24 cellular contexts compared by ENCODE assay signal in the genomic region with DNA sequence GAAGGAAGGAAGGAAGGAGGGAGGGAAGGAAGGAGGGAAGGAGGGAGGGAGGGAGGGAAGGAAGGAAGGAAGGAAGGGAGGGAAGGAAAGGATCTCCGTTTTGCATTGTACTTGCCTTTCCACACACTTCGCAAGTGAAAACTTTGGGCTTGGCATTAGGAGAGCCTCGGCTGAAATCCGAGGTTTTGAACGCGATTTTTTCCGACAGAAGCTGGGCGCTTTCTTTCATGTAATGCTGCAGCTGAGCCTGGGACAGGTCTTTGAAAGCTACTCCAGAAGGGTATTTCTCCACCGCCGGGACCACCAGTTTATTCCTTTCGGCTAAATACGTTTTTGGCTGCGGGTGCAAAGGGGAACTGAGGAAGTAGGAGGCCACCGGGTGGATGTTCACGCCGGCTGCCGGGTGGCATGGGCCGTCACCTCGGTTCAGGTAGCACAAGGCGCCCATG. TPM values are rescaled to one million over a fixed set of nuclear protein-coding genes. Genes with fewer than 3 reads are reported as not detected.
DNase-seq lines count a peak whose midpoint lies in the region; ATAC-seq, FAIRE-seq and TF ChIP-seq lines count a peak whose summit lies in the region.
"Had no signal": no experiment of that assay in that cellular context is flagged by ENCODE, and none has a peak within 500 bp of the region (broad histone marks: within the 10 kb centered on the region; RNA-seq: fewer than 3 reads in every experiment).

No MANE protein-coding gene starts in this region.

- no peaks in the 10 kb centered on the region for H3K79me1 ChIP-seq in H9 (ENCODE audit: insufficient read depth, low read depth, low read length, poor library complexity, severe bottlenecking)

- H2BK5ac ChIP-seq in H9 (ENCODE audit: insufficient read length, low read length) = no peak overlapping the region

- H3K14ac ChIP-seq in H9 (ENCODE audit: insufficient read depth, low read length) = no peak overlapping the region; the same call in 1 of the 2 replicates

- H3K79me2 ChIP-seq in H9 (ENCODE audit: insufficient read depth, low read length) = no peaks in the 10 kb centered on the region

- H3K9ac ChIP-seq in H9 (ENCODE audit: extremely low read depth, insufficient read length, low read length) (no peak overlapping the region), endodermal cell (ENCODE audit: extremely low read depth, low read length, poor library complexity, severe bottlenecking) (no peak overlapping the region)
- H3K9ac ChIP-seq: GM23248 had no signal

- no peak overlapping the region for H2BK120ac ChIP-seq in H9 (ENCODE audit: low read depth, low read length, poor library complexity, severe bottlenecking)

- H3K36me3 Mint-ChIP-seq in H9 (ENCODE audit: insufficient read depth in 1 of 3, low read depth in 3 of 3) (peaks cover 19 to 70% (median 32%) of the 10 kb centered on the region in 3 experiments), endodermal cell (ENCODE audit: low read depth) (no peaks in the 10 kb centered on the region)
- H3K36me3 Mint-ChIP-seq: activated CD4-positive, alpha-beta memory T cell treated with anti-CD3 and anti-CD28 coated beads for 36 hours had no signal

- H3K4me1 ChIP-seq in H9 (ENCODE audit: insufficient read depth, low read length) = peaks cover 3% of the 10 kb centered on the region; the same call in 1 of the 2 replicates
- H3K4me1 ChIP-seq in endodermal cell (ENCODE audit: control insufficient read depth, insufficient read depth, low read length) = no peaks in the 10 kb centered on the region
- peaks cover 35% of the 10 kb centered on the region for H3K4me1 ChIP-seq in neuron (ENCODE audit: insufficient read depth, low read length)
- H3K4me1 ChIP-seq in right atrium auricular region = peaks cover 0 to 47% of the 10 kb centered on the region in 2 donors
- H3K4me1 ChIP-seq: SJSA1 had no signal

- H2BK20ac ChIP-seq in H9 (ENCODE audit: low read depth, low read length, poor library complexity, severe bottlenecking) = no peak overlapping the region

- no peak overlapping the region for H4K91ac ChIP-seq in H9 (ENCODE audit: insufficient read length, low read depth, low read length)

- H3K4me3 Mint-ChIP-seq in H9 (peak overlapping the region; percentile 85 to 93), endodermal cell (peak overlapping the region; percentile 62)
- H3K4me3 Mint-ChIP-seq: activated B cell treated with CpG ODN at 0.5 μM for 24 hours; activated CD4-positive, alpha-beta memory T cell treated with anti-CD3 and anti-CD28 coated beads for 36 hours; activated T-cell treated with anti-CD3 and anti-CD28 coated beads, Interleukin-2, amount 50 U/mL, for 24 hours; stimulated activated effector memory CD8-positive, alpha-beta T cell treated with anti-CD3 and anti-CD28 coated beads, Interleukin-12 subunit alpha, Interleukin-12 subunit beta, amount 100 ng/mL, for 72 hours; T-helper 2 cell treated with Interferon-gamma antibody and Interleukin-4, amounts not matched to agents 5 μg/mL and 100 μg/mL, for 36 hours had no signal

- H3K4me3 ChIP-seq in endodermal cell (ENCODE audit: low read length) (peak overlapping the region; percentile 71), neuron (ENCODE audit: low read length) (no peak overlapping the region), right atrium auricular region (no peak overlapping the region)
- H3K4me3 ChIP-seq: GM23248, SJSA1, thyroid gland had no signal

- DNase-seq in DMS53 (lab: John Stamatoyannopoulos, UW) (peak; percentile 72), H9 (no peak), endodermal cell (no peak), frontal cortex (ENCODE audit: low spot score in 2 of 2) (no peak), right atrium auricular region (ENCODE audit: low spot score) (no peak)
- DNase-seq: activated B cell treated with CpG ODN at 0.5 μM for 24 hours; activated CD4-positive, alpha-beta memory T cell treated with anti-CD3 and anti-CD28 coated beads for 36 hours; activated naive CD4-positive, alpha-beta T cell treated with anti-CD3 and anti-CD28 coated beads, Interleukin-2, amount 50 U/mL, for 16 hours; activated T-cell treated with anti-CD3 and anti-CD28 coated beads, Interleukin-2, amount 50 U/mL, for 24 hours; GM23248; hippocampal formation; midbrain had no signal

- H3K56ac ChIP-seq in H9 (ENCODE audit: insufficient read length, low read depth, low read length) = no peak overlapping the region

- no peak overlapping the region for H3K23ac ChIP-seq in H9 (ENCODE audit: insufficient read length, low read depth, low read length)

- H3K23me2 ChIP-seq in H9 (ENCODE audit: insufficient read length, low read depth, low read length, poor library complexity, severe bottlenecking) = peaks cover 53% of the 10 kb centered on the region

- no peaks in the 10 kb centered on the region for H3K9me3 ChIP-seq in H9 (ENCODE audit: control insufficient read depth, low read depth, low read length)
- H3K9me3 ChIP-seq in endodermal cell (ENCODE audit: control insufficient read depth, low read length) = no peaks in the 10 kb centered on the region
- H3K9me3 ChIP-seq in neuron (ENCODE audit: low read length) = peaks cover 4% of the 10 kb centered on the region
- H3K9me3 ChIP-seq in right atrium auricular region = no peaks in the 10 kb centered on the region
- H3K9me3 ChIP-seq: SJSA1, thyroid gland had no signal

- H3T11ph ChIP-seq in H9 (ENCODE audit: low read length) = no peak overlapping the region

- ATAC-seq in HG02884 (IDR thresholded peaks at IDR 0.05; ENCODE audit: unreplicated experiment) = no peak
- ATAC-seq: stimulated activated effector memory CD8-positive, alpha-beta T cell treated with anti-CD3 and anti-CD28 coated beads, Interleukin-12 subunit alpha, Interleukin-12 subunit beta, amount 100 ng/mL, for 72 hours had no signal

- H4K20me1 ChIP-seq in H9 (ENCODE audit: control insufficient read depth, insufficient read depth, insufficient read length) = no peaks in the 10 kb centered on the region

- no CpG with 5 or more reads among the region's 20 CpGs for WGBS in H9 (ENCODE audit: extremely low coverage, insufficient read length, low lambda C conversion rate)
- 2% methylated on average over 12 to 20 of the region's 20 CpGs for WGBS in endodermal cell (ENCODE audit: insufficient coverage in 1 of 2, insufficient read length in 1 of 2), 2 experiments

- H3K9me3 Mint-ChIP-seq in H9 (no peaks in the 10 kb centered on the region), endodermal cell (no peaks in the 10 kb centered on the region)
- H3K9me3 Mint-ChIP-seq: activated B cell treated with CpG ODN at 0.5 μM for 24 hours; activated CD4-positive, alpha-beta memory T cell treated with anti-CD3 and anti-CD28 coated beads for 36 hours; activated T-cell treated with anti-CD3 and anti-CD28 coated beads, Interleukin-2, amount 50 U/mL, for 24 hours had no signal

- no peak overlapping the region for H2BK12ac ChIP-seq in H9 (ENCODE audit: insufficient read length, low read depth, low read length)

- no peak overlapping the region for H3K18ac ChIP-seq in H9 (ENCODE audit: insufficient read length, low read depth, low read length)

- H3K27ac Mint-ChIP-seq in H9 (peak overlapping the region in 1 of 3 experiments; percentile 37; a peak in 1 of 7 replicates), endodermal cell (no peak overlapping the region)
- H3K27ac Mint-ChIP-seq: activated B cell treated with CpG ODN at 0.5 μM for 24 hours; activated CD4-positive, alpha-beta memory T cell treated with anti-CD3 and anti-CD28 coated beads for 36 hours; activated T-cell treated with anti-CD3 and anti-CD28 coated beads, Interleukin-2, amount 50 U/mL, for 24 hours; stimulated activated effector memory CD8-positive, alpha-beta T cell treated with anti-CD3 and anti-CD28 coated beads, Interleukin-12 subunit alpha, Interleukin-12 subunit beta, amount 100 ng/mL, for 72 hours had no signal

- peaks cover 52 to 71% of the 10 kb centered on the region in 2 experiments for H3K4me1 Mint-ChIP-seq in H9
- H3K4me1 Mint-ChIP-seq in endodermal cell = peaks cover 40% of the 10 kb centered on the region
- H3K4me1 Mint-ChIP-seq: activated B cell treated with CpG ODN at 0.5 μM for 24 hours; stimulated activated effector memory CD8-positive, alpha-beta T cell treated with anti-CD3 and anti-CD28 coated beads, Interleukin-12 subunit alpha, Interleukin-12 subunit beta, amount 100 ng/mL, for 72 hours had no signal

- H3K27ac ChIP-seq in H9 (ENCODE audit: insufficient read length, low read depth, low read length) (no peak overlapping the region), endodermal cell (ENCODE audit: low read depth, low read length) (no peak overlapping the region), right atrium auricular region (no peak overlapping the region)
- H3K27ac ChIP-seq: GM23248, neutrophil, SJSA1, thyroid gland had no signal

- H2BK15ac ChIP-seq in H9 (ENCODE audit: low read depth, low read length) = no peak overlapping the region

- H3K36me3 ChIP-seq in endodermal cell (ENCODE audit: control insufficient read depth, insufficient read depth, low read length) (no peaks in the 10 kb centered on the region), neuron (ENCODE audit: insufficient read depth, low read length) (no peaks in the 10 kb centered on the region), right atrium auricular region (no peaks in the 10 kb centered on the region)
- H3K36me3 ChIP-seq: neutrophil, SJSA1, thyroid gland had no signal

- H4K5ac ChIP-seq in H9 (ENCODE audit: insufficient read length, low read depth, low read length) = no peak overlapping the region

- peak overlapping the region; percentile 71 for H3K4me2 ChIP-seq in H9 (ENCODE audit: insufficient read depth, insufficient read length, low read length)

- H3K4ac ChIP-seq in H9 (ENCODE audit: low read depth, low read length) = no peak overlapping the region

- H3K27me3 ChIP-seq in H9 (ENCODE audit: insufficient read depth, low read length) (peaks cover 41% of the 10 kb centered on the region; the same call in 1 of the 2 replicates), endodermal cell (ENCODE audit: control insufficient read depth, insufficient read depth, low read length, poor library complexity, severe bottlenecking) (peaks cover 100% of the 10 kb centered on the region), neuron (ENCODE audit: insufficient read depth, low read length) (peaks cover 95% of the 10 kb centered on the region), right atrium auricular region (peaks cover 53 to 80% of the 10 kb centered on the region in 2 donors)

- FAIRE-seq in frontal cortex (lab: Jason Lieb, UNC) = no peak
- FAIRE-seq: astrocyte, endometrium had no signal

- no peak for TF ChIP-seq CTCF in H9 (conservative IDR thresholded peaks at IDR 0.05)
- no peak for TF ChIP-seq CTCF in endodermal cell (conservative IDR thresholded peaks at IDR 0.05)
- no peak for TF ChIP-seq CTCF in right atrium auricular region (IDR thresholded peaks at IDR 0.05)

- H3K27me3 Mint-ChIP-seq in H9 (ENCODE audit: low read depth) (peaks cover 100% of the 10 kb centered on the region), endodermal cell (ENCODE audit: insufficient read depth) (peaks cover 100% of the 10 kb centered on the region)

- H4K8ac ChIP-seq in H9 (replicated peaks; ENCODE audit: insufficient read length, low read depth, low read length) = no peak overlapping the region

- H2AK5ac ChIP-seq in H9 (ENCODE audit: insufficient read length, low read length) = no peak overlapping the region

- H2AFZ ChIP-seq in H9 (ENCODE audit: low read length) (no peak overlapping the region), neuron (ENCODE audit: low read depth, low read length) (peak overlapping the region; percentile 12)
- H2AFZ ChIP-seq: GM23248 had no signal

RNA-seq across cellular contexts. Expression of a gene that starts 1.0 kb away (rescaled TPM):
- total RNA-seq in H9 (2021) = 37.8 and 41.5 TPM in 2 replicates
- under 1 TPM in 1 of 2 donors, not detected in 1; 0.22 TPM for total RNA-seq in endodermal cell
- polyA plus RNA-seq in endodermal cell (2013, experiment 1 of 2) = 3.4 TPM
- 1.8 TPM for polyA plus RNA-seq in endodermal cell (2013, experiment 2 of 2)
- not detected for total RNA-seq in frontal cortex
- total RNA-seq in right atrium auricular region = not detected
- total RNA-seq: activated B cell treated with CpG ODN at 0.5 μM for 24 hours; activated CD4-positive, alpha-beta memory T cell treated with anti-CD3 and anti-CD28 coated beads for 36 hours; G401; GM23248; left colon; renal cortical epithelial cell; SJSA1; thyroid gland had no signal
- polyA plus RNA-seq: GM23248 had no signal

Comparison
In these comparisons a context has a peak if more than half of its experiments do, and no peak if none do; other contexts are left out.
1. RNA of a gene that starts 1.0 kb away (total RNA-seq): 37.8 to 41.5 TPM in H9; 0.22 TPM in endodermal cell, not detected in frontal cortex (single experiment) and not detected in right atrium auricular region; every median in the first group is over 10 times any median in the second.